In the genomic region with DNA sequence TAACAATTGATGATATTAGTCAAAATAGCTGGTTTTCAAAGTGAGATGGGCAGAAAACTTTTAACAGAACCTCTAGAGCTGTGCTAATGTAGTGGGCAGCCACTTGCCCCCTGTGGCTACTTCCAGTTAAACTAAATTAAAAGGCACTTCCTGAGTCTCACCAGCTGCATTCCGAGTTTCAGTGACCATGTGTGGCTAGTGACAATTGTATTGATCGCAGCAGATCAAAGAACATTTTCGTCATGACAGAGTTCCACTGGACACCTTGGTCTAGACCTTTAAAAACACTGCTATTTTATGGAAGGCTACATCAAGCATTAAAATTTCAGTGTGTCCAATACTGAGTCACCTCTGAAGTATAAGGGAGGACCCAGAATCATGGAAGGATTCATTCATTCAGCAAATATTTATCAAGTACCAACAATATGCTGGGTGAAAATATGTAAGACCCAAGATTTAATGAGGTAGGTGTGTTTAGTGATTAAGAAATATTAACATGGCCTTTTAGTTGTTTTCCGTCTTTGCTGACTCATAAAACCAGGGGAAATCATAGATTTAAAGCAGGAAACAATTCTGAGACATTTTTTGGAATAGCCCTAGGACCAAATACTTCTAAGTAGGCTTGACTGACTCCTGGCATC, we compare ENCODE assay signal across 14 cellular contexts. TPM values are rescaled to one million over a fixed set of nuclear protein-coding genes. Genes with fewer than 3 reads are reported as not detected.
DNase-seq lines count a peak whose midpoint lies in the region; ATAC-seq, FAIRE-seq and TF ChIP-seq lines count a peak whose summit lies in the region.
"Had no signal": no experiment of that assay in that cellular context is flagged by ENCODE, and none has a peak within 500 bp of the region (broad histone marks: within the 10 kb centered on the region; RNA-seq: fewer than 3 reads in every experiment).

No MANE protein-coding gene starts in this region.

- peak overlapping the region; percentile 78 for H3K4me3 Mint-ChIP-seq in chondrocyte (ENCODE audit: unreplicated experiment)
- no peak overlapping the region for H3K4me3 Mint-ChIP-seq in activated CD4-positive, alpha-beta T cell treated with anti-CD3 and anti-CD28 coated beads for 36 hours

- H2BK5ac ChIP-seq in mesendoderm (ENCODE audit: low read length), result no peak overlapping the region

- POLR2A ChIA-PET in A673 (lab: Charles Lee; ENCODE audit: low non-redundant PET), result no interaction called here
- POLR2A ChIA-PET in activated CD4-positive, alpha-beta T cell treated with anti-CD3 and anti-CD28 coated beads for 36 hours (lab: Charles Lee), result no interaction called here

- peaks cover 23% of the 10 kb centered on the region for H3K4me1 Mint-ChIP-seq in chondrocyte (ENCODE audit: low read depth)
- peaks cover 14% of the 10 kb centered on the region for H3K4me1 Mint-ChIP-seq in activated CD4-positive, alpha-beta T cell treated with anti-CD3 and anti-CD28 coated beads for 36 hours

- no peaks in the 10 kb centered on the region for H3K79me1 ChIP-seq in mesendoderm (ENCODE audit: low read length)

- peak overlapping the region; percentile 91 for H3K27ac Mint-ChIP-seq in chondrocyte (ENCODE audit: unreplicated experiment)
- H3K27ac Mint-ChIP-seq in activated CD4-positive, alpha-beta T cell treated with anti-CD3 and anti-CD28 coated beads for 36 hours, result no peak overlapping the region

- no TSS peak for BruUV-seq in A673 (replicated peaks; lab: Mats Ljungman, UMichigan)

- CTCF ChIA-PET in A673 (lab: Charles Lee), result no interaction called here
- CTCF ChIA-PET in activated CD4-positive, alpha-beta T cell treated with anti-CD3 and anti-CD28 coated beads for 36 hours (lab: Charles Lee), result no interaction called here

- TF ChIP-seq CTCF in A673 (conservative IDR thresholded peaks at IDR 0.05; ENCODE audit: low read depth, low read length) (no peak), chondrocyte (IDR thresholded peaks at IDR 0.05) (no peak)

- H4K8ac ChIP-seq in mesendoderm (ENCODE audit: low read depth, low read length), result no peak overlapping the region

- no peaks in the 10 kb centered on the region for H3K79me2 ChIP-seq in mesendoderm (ENCODE audit: control insufficient read depth, insufficient read depth, low read length)

- no peak overlapping the region for H3K56ac ChIP-seq in mesendoderm (ENCODE audit: low read length)

- H3K27me3 Mint-ChIP-seq in chondrocyte (ENCODE audit: low read depth), result no peaks in the 10 kb centered on the region
- peaks cover 40% of the 10 kb centered on the region for H3K27me3 Mint-ChIP-seq in activated CD4-positive, alpha-beta T cell treated with anti-CD3 and anti-CD28 coated beads for 36 hours

- no peak overlapping the region for H3K4ac ChIP-seq in mesendoderm (ENCODE audit: low read depth, low read length)

- H3K27me3 ChIP-seq in A673 (replicated peaks; ENCODE audit: insufficient read depth, low read depth, low read length, poor library complexity) (no peaks in the 10 kb centered on the region), HUES6 (ENCODE audit: control insufficient read depth, insufficient read depth, low read length) (peaks cover 9% of the 10 kb centered on the region; the same call in 1 of the 2 replicates), mesendoderm (ENCODE audit: insufficient read depth, low read length, poor library complexity) (no peaks in the 10 kb centered on the region)
- H3K27me3 ChIP-seq: MG63, thyroid gland had no signal

- H3K4me2 ChIP-seq in mesendoderm (ENCODE audit: low read length), result no peak overlapping the region

- no peak overlapping the region for H2BK15ac ChIP-seq in mesendoderm (replicated peaks; ENCODE audit: low read depth)

- intact Hi-C loops in A673 (cut with micrococcal nuclease; ENCODE audit: unreplicated experiment), result loop anchor here (5.0 to 10.0 kb wide), 6 partner anchors 94 to 874 kb away; no protein-coding TSS in a partner anchor
- intact Hi-C loops in activated CD4-positive, alpha-beta T cell treated with anti-CD3 and anti-CD28 coated beads for 36 hours (cut with DNase I, micrococcal nuclease), result no loop called here

- no peak overlapping the region for H3K27ac ChIP-seq in A673 (ENCODE audit: low read depth, low read length, poor library complexity, severe bottlenecking)
- no peak overlapping the region for H3K27ac ChIP-seq in HUES6 (ENCODE audit: low read depth, low read length)
- no peak overlapping the region for H3K27ac ChIP-seq in mesendoderm (ENCODE audit: low read depth, low read length)
- H3K27ac ChIP-seq: HL-60, thyroid gland had no signal

- H3K36me3 Mint-ChIP-seq in chondrocyte (ENCODE audit: low read depth), result peaks cover 6% of the 10 kb centered on the region
- no peaks in the 10 kb centered on the region for H3K36me3 Mint-ChIP-seq in activated CD4-positive, alpha-beta T cell treated with anti-CD3 and anti-CD28 coated beads for 36 hours (ENCODE audit: low read depth)

- H4K5ac ChIP-seq in mesendoderm (ENCODE audit: low read length), result no peak overlapping the region

- no peak for FAIRE-seq in RCC 7860 (lab: Jason Lieb, UNC)
- FAIRE-seq: GM12891 had no signal

- H2BK120ac ChIP-seq in mesendoderm (ENCODE audit: low read depth, low read length), result no peak overlapping the region

- H3K9ac ChIP-seq in HUES6 (ENCODE audit: low read length), result no peak overlapping the region
- H3K9ac ChIP-seq in mesendoderm (ENCODE audit: low read length), result no peak overlapping the region

- peaks cover 7% of the 10 kb centered on the region for H3K4me1 ChIP-seq in A673 (ENCODE audit: insufficient read depth, low read length, poor library complexity, severe bottlenecking)
- peaks cover 20% of the 10 kb centered on the region for H3K4me1 ChIP-seq in HUES6 (ENCODE audit: control insufficient read depth, insufficient read depth, low read length)
- peaks cover 8% of the 10 kb centered on the region for H3K4me1 ChIP-seq in mesendoderm (ENCODE audit: control insufficient read depth, low read depth, low read length)

- no peak overlapping the region for H3K23ac ChIP-seq in mesendoderm (ENCODE audit: low read length)

- peak; percentile 12 for DNase-seq in A673 (ENCODE audit: low spot score)
- no peak for DNase-seq in chondrocyte (ENCODE audit: low spot score)
- peak; percentile 54 for DNase-seq in mesendoderm
- DNase-seq in cerebellar nuclear complex (lab: John Stamatoyannopoulos, UW), result no peak
- DNase-seq in activated CD4-positive, alpha-beta T cell treated with anti-CD3 and anti-CD28 coated beads for 36 hours, result no peak
- DNase-seq in OCI-M1 (lab: John Stamatoyannopoulos, UW), result no peak
- no peak for DNase-seq in RCC 7860 (ENCODE audit: low spot score)
- DNase-seq: activated T-cell treated with anti-CD3 and anti-CD28 coated beads, Interleukin-2, amount 50 U/mL, for 1 hour; MG63; stimulated activated CD4-positive, alpha-beta T cell treated with anti-CD3 and anti-CD28 coated beads, Interleukin-15, amount 100 ng/mL, for 24 hours; thyroid gland had no signal

- H3K18ac ChIP-seq in mesendoderm (ENCODE audit: low read length), result no peak overlapping the region

- no CpG with 5 or more reads among the region's 4 CpGs for WGBS in mesendoderm (ENCODE audit: extremely low coverage, insufficient coverage, low lambda C conversion rate)

- H2AK5ac ChIP-seq in mesendoderm (ENCODE audit: low read length), result no peak overlapping the region

- H3K4me3 ChIP-seq in A673 (ENCODE audit: low read depth, low read length, poor library complexity, severe bottlenecking), result no peak overlapping the region
- H3K4me3 ChIP-seq in HUES6 (ENCODE audit: low read depth, low read length), result peak overlapping the region; percentile 27; the same call in 1 of the 2 replicates
- H3K4me3 ChIP-seq in mesendoderm (ENCODE audit: low read length), result no peak overlapping the region
- H3K4me3 ChIP-seq: MG63, thyroid gland had no signal

- H3K36me3 ChIP-seq in A673 (ENCODE audit: insufficient read depth, low read length, poor library complexity, severe bottlenecking) (no peaks in the 10 kb centered on the region), HUES6 (ENCODE audit: control insufficient read depth, insufficient read depth, low read length) (no peaks in the 10 kb centered on the region), mesendoderm (ENCODE audit: control insufficient read depth, insufficient read depth, low read length) (no peaks in the 10 kb centered on the region)
- H3K36me3 ChIP-seq: MG63, thyroid gland had no signal

- no peak for ATAC-seq in activated CD4-positive, alpha-beta T cell treated with anti-CD3 and anti-CD28 coated beads for 36 hours

- no peaks in the 10 kb centered on the region for H3K9me3 ChIP-seq in A673 (ENCODE audit: low read depth, low read length, poor library complexity, severe bottlenecking)
- no peaks in the 10 kb centered on the region for H3K9me3 ChIP-seq in HUES6 (ENCODE audit: control insufficient read depth, insufficient read depth, low read depth, low read length)
- H3K9me3 ChIP-seq: MG63, thyroid gland had no signal

- H3K9me3 Mint-ChIP-seq in chondrocyte (ENCODE audit: low read depth), result no peaks in the 10 kb centered on the region
- no peaks in the 10 kb centered on the region for H3K9me3 Mint-ChIP-seq in activated CD4-positive, alpha-beta T cell treated with anti-CD3 and anti-CD28 coated beads for 36 hours (ENCODE audit: low read depth)

RNA-seq across cellular contexts. Expression of gene FAT1, which starts 5.1 kb away (rescaled TPM):
- 99.3 and 107 TPM in 2 replicates for total RNA-seq in A673 (2021)
- total RNA-seq in chondrocyte, result 663 to 672 TPM (median 671 TPM) in 3 replicates
- polyA plus RNA-seq in mesendoderm (2013, experiment 1 of 2), result 32.3 TPM
- 29.4 TPM for polyA plus RNA-seq in mesendoderm (2013, experiment 2 of 2)
- under 1 TPM; 0.02 to 0.05 TPM for total RNA-seq in activated CD4-positive, alpha-beta T cell treated with anti-CD3 and anti-CD28 coated beads for 36 hours

Comparison
In these comparisons a context has a peak if more than half of its experiments do, and no peak if none do; other contexts are left out.
1. DNase-seq: peak in A673 (single experiment) and mesendoderm (single experiment); none in chondrocyte (single experiment), cerebellar nuclear complex (0 of 2), activated CD4-positive, alpha-beta T cell treated with anti-CD3 and anti-CD28 coated beads for 36 hours (single experiment), OCI-M1 (single experiment) and RCC 7860 (single experiment).
2. RNA of gene FAT1, which starts 5.1 kb away (total RNA-seq): 663 to 672 TPM in chondrocyte and 99.3 to 107 TPM in A673; 0.02 to 0.05 TPM in activated CD4-positive, alpha-beta T cell treated with anti-CD3 and anti-CD28 coated beads for 36 hours; every median in the first group is over 10 times any median in the second.